Comparison of ENCODE assay signal across 16 cellular contexts in the genomic region with DNA sequence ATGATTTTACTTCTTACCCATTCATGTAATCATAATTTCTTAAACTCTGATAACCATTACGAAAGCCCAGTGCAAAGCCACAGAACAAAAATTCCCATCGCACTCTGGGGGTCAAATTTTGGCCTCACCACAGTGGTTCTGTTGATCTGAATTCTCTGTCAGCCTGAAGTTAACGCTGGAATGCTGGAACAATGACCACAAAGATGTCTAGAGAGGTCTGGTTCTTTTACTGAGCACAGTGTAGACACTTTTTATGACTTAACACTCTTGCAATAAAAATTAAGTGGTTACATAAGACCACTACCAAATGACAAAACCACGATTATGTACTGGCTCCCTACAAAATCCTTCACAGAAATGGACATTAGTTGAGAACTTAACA.
A peak's percentile ranks its signal among the peaks of the same experiment; 100 is the strongest.
DNase-seq lines count a peak whose midpoint lies in the region; ATAC-seq and TF ChIP-seq lines count a peak whose summit lies in the region.
"Had no signal": no experiment of that assay in that cellular context is flagged by ENCODE, and none has a peak within 500 bp of the region (broad histone marks: within the 10 kb centered on the region; RNA-seq: fewer than 3 reads in every experiment).

No MANE protein-coding gene starts in this region.

- no peaks in the 10 kb centered on the region for H3K27me3 ChIP-seq in cardiac muscle cell
- H3K27me3 ChIP-seq in rectal smooth muscle tissue (ENCODE audit: control insufficient read depth, insufficient read depth, low read length) = no peaks in the 10 kb centered on the region
- H3K27me3 ChIP-seq: heart right ventricle, right lobe of liver had no signal

- no peak overlapping the region for H3K9ac ChIP-seq in rectal smooth muscle tissue (ENCODE audit: low read length)

- H3K4me1 ChIP-seq in cardiac muscle cell (ENCODE audit: low read depth) (peaks cover 17% of the 10 kb centered on the region), rectal smooth muscle tissue (ENCODE audit: control insufficient read depth, insufficient read depth, low read length) (peaks cover 16% of the 10 kb centered on the region)
- H3K4me1 ChIP-seq: right lobe of liver had no signal

- WGBS in lower leg skin, 2 donors = 79 to 80% methylated on average over 4 of the region's 4 CpGs

- no peak for ATAC-seq in GM21737 (IDR thresholded peaks at IDR 0.05; ENCODE audit: unreplicated experiment)
- ATAC-seq: left lobe of liver, right lobe of liver had no signal

- no peak for TF ChIP-seq POLR2A in lower leg skin (IDR thresholded peaks at IDR 0.05)

- H3K9me3 ChIP-seq in cardiac muscle cell (ENCODE audit: low read depth) = no peaks in the 10 kb centered on the region
- H3K9me3 ChIP-seq: heart right ventricle, right lobe of liver had no signal

- H3K36me3 ChIP-seq in cardiac muscle cell = no peaks in the 10 kb centered on the region
- H3K36me3 ChIP-seq in rectal smooth muscle tissue (ENCODE audit: control insufficient read depth, insufficient read depth, low read length) = no peaks in the 10 kb centered on the region
- H3K36me3 ChIP-seq: heart right ventricle, right lobe of liver had no signal

- peak overlapping the region; percentile 1 for H3K27ac ChIP-seq in cardiac muscle cell
- H3K27ac ChIP-seq in rectal smooth muscle tissue (ENCODE audit: low read depth, low read length) = peak overlapping the region; percentile 78
- H3K27ac ChIP-seq: right lobe of liver had no signal

- TF ChIP-seq CTCF in astrocyte of the cerebellum (IDR thresholded peaks at IDR 0.05; ENCODE audit: low read depth, low read length, missing control alignments) = no peak
- no peak for TF ChIP-seq CTCF in cardiac muscle cell (IDR thresholded peaks at IDR 0.05; ENCODE audit: low read depth, low read length)
- no peak for TF ChIP-seq CTCF in lower leg skin (IDR thresholded peaks at IDR 0.05)

- in situ Hi-C loops in astrocyte of the cerebellum (cut with HindIII; ENCODE audit: low sequenced_read_pairs) = loop anchor here (25.0 kb wide), 1 partner anchor 307 kb away; no protein-coding TSS in a partner anchor

- H3K4me3 ChIP-seq in astrocyte of the cerebellum (ENCODE audit: low read depth, low read length) = no peak overlapping the region
- no peak overlapping the region for H3K4me3 ChIP-seq in cardiac muscle cell
- no peak overlapping the region for H3K4me3 ChIP-seq in rectal smooth muscle tissue (ENCODE audit: low read length)
- H3K4me3 ChIP-seq in lower leg skin (ENCODE audit: low read depth, poor library complexity, severe bottlenecking) = no peak overlapping the region
- H3K4me3 ChIP-seq: heart right ventricle, right lobe of liver had no signal

- intact Hi-C loops in lower leg skin (cut with DNase I; ENCODE audit: low total_unique reads) = no loop called here

- peak; percentile 61 for DNase-seq in AG20443 (ENCODE audit: low spot score)
- DNase-seq in astrocyte of the cerebellum (ENCODE audit: low read depth) = peak; percentile 96
- peak in 1 of 2 donors; percentile 96 for DNase-seq in cardiac muscle cell (ENCODE audit: low read depth in 1 of 2, low spot score in 1 of 2)
- DNase-seq in lower leg skin (ENCODE audit: low spot score in 2 of 2) = no peak
- DNase-seq in medulla oblongata (ENCODE audit: extremely low spot score) = no peak
- DNase-seq in HuH-7.5 (ENCODE audit: low spot score) = no peak
- DNase-seq: activated gamma-delta T cell; endodermal cell; heart right ventricle; NCI-H1105 treated with DMSO at 0.1 percent for 48 hours; NCI-H226; right lobe of liver; stimulated activated naive CD4-positive, alpha-beta T cell treated with Interleukin-2 at 50 U/mL for 16 hours had no signal

Comparison
In these comparisons a context has a peak if more than half of its experiments do, and no peak if none do; other contexts are left out.
1. DNase-seq: peak in AG20443 (single experiment) and astrocyte of the cerebellum (single experiment); none in lower leg skin (0 of 2), medulla oblongata (single experiment) and HuH-7.5 (single experiment).